Comparison of ENCODE assay signal across 9 cellular contexts in the genomic region with DNA sequence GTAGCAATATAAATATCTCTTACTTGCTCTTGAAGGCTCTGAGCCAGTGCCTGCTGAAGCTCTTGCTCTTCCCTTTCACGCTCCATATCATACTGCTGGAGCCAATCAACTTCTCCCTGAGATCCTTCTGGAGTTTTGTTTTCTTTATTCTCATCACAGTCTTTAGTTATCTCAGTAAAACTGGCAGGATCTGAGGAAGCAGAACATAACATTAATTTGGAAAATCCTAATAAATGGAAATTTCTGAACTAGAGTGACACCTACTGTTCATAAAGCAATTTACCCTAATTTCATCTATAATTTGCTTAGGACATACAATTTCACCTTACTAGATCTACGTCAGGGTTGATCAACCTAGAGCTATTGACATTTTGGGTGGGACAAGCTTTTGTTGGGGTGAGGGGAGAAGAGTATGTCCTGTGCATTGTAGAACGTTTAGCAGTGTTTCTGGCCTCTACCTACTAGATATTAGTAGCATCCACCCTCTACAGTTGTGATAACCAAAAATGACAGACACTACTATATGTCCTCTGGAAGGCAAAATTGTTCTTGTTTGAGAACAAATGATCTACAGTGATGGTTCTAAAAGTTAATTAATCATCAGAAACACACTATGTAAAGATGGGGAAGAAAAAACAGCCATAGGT. TPM values are rescaled to one million over a fixed set of nuclear protein-coding genes. Genes with fewer than 3 reads are reported as not detected.
DNase-seq lines count a peak whose midpoint lies in the region; ATAC-seq and TF ChIP-seq lines count a peak whose summit lies in the region.
"Had no signal": no experiment of that assay in that cellular context is flagged by ENCODE, and none has a peak within 500 bp of the region (broad histone marks: within the 10 kb centered on the region; RNA-seq: fewer than 3 reads in every experiment).

No MANE protein-coding gene starts in this region.

- H3K9me3 ChIP-seq in Karpas-422 (ENCODE audit: low read length): no peaks in the 10 kb centered on the region

- peaks cover 7% of the 10 kb centered on the region for H3K4me1 ChIP-seq in Karpas-422 (ENCODE audit: low read length)

- peak; percentile 63 for DNase-seq in Karpas-422
- peak; percentile 51 to 63 for DNase-seq in cardiac fibroblast (ENCODE audit: low read depth in 2 of 2)
- peak; percentile 35 to 55 for DNase-seq in lung microvascular endothelial cell (ENCODE audit: low read depth in 2 of 2)
- DNase-seq in posterior vena cava (ENCODE audit: low spot score): no peak
- no peak for DNase-seq in NCI-H1105 treated with DMSO at 0.1 percent for 48 hours (lab: John Stamatoyannopoulos, UW)
- DNase-seq in H4 (ENCODE audit: low spot score): no peak

- TF ChIP-seq CTCF in C4-2B (conservative IDR thresholded peaks at IDR 0.05): peak; percentile 66
- peak; percentile 26 for TF ChIP-seq CTCF in cardiac fibroblast (IDR thresholded peaks at IDR 0.05; ENCODE audit: low read depth, low read length)

- no peak for ATAC-seq in HG03280 (IDR thresholded peaks at IDR 0.05; ENCODE audit: unreplicated experiment)

- H3K9ac ChIP-seq in Karpas-422 (ENCODE audit: low read length): no peak overlapping the region

- H3K27ac ChIP-seq in C4-2B (no peak overlapping the region), Karpas-422 (ENCODE audit: low read length) (no peak overlapping the region)

- no peak overlapping the region for H3K4me3 ChIP-seq in Karpas-422 (ENCODE audit: low read length)
- H3K4me3 ChIP-seq in cardiac fibroblast (replicated peaks in 1 of 2; ENCODE audit: low read depth in 2 of 2, low read length in 2 of 2): no peak overlapping the region

- no peaks in the 10 kb centered on the region for H3K79me2 ChIP-seq in Karpas-422 (ENCODE audit: low read length)

- H3K36me3 ChIP-seq in Karpas-422 (ENCODE audit: insufficient read depth, low read length): peaks cover 7% of the 10 kb centered on the region

- H3K27me3 ChIP-seq in Karpas-422 (ENCODE audit: low read length): no peaks in the 10 kb centered on the region

- H4K20me1 ChIP-seq in Karpas-422 (ENCODE audit: insufficient read depth, low read depth, low read length): no peaks in the 10 kb centered on the region

- intact Hi-C loops in posterior vena cava (cut with DNase I): loop anchor here in 1 of 2 donors (10.0 kb wide), 1 partner anchor 61 kb away; no protein-coding TSS in a partner anchor

- no peak overlapping the region for H3K4me2 ChIP-seq in Karpas-422 (ENCODE audit: low read depth, low read length, poor library complexity, severe bottlenecking)

- H3K9me2 ChIP-seq in Karpas-422 (replicated peaks; ENCODE audit: insufficient read depth, low read length): no peaks in the 10 kb centered on the region

- no peak overlapping the region for H2AFZ ChIP-seq in Karpas-422 (ENCODE audit: low read length)

RNA-seq across cellular contexts. Expression of gene VIL1, which starts 47.2 kb away (rescaled TPM):
- total RNA-seq in Karpas-422 (2014; rRNA removed; shearing (Covaris generic); ENCODE audit: low replicate concordance): not detected in 2 replicates
- total RNA-seq in lung microvascular endothelial cell (not detected in 2 replicates), posterior vena cava (not detected)
- not detected in 2 replicates for total RNA-seq in H4 (2014; rRNA removed; shearing (Covaris generic))
- total RNA-seq: urinary bladder had no signal

Comparison
In these comparisons a context has a peak if more than half of its experiments do, and no peak if none do; other contexts are left out.
1. DNase-seq: peak in Karpas-422 (single experiment), cardiac fibroblast (2 of 2) and lung microvascular endothelial cell (2 of 2); none in posterior vena cava (single experiment), NCI-H1105 treated with DMSO at 0.1 percent for 48 hours (single experiment) and H4 (single experiment).